22 cellular contexts compared by ENCODE assay signal in the genomic region with DNA sequence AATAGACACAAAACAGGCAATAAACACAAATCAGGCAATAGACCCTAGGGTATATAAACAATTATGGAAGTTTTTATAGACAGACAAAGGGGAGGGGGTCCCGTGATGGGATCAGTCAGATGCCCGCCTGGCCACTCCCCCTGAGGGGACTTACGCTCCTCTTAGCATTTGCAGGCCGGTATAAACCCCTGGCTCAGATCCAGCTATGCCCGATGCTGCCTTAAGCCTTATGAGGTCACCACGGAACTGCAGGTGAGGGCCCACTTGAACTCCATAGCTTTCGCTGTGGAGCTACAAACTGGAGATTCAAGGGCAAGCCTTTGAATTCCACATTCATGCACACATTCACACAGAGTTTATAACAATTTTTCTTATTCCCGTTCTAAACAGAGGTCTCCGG.
"Had no signal": no experiment of that assay in that cellular context is flagged by ENCODE, and none has a peak within 500 bp of the region (broad histone marks: within the 10 kb centered on the region; RNA-seq: fewer than 3 reads in every experiment).

No MANE protein-coding gene starts in this region.

- H3K4me1 Mint-ChIP-seq: immature natural killer cell; mesothelial cell of epicardium; stimulated activated naive B cell treated with anti-CD40 and anti-IgM and Interleukin-4, amounts not matched to agents 10 μg/mL and 1 μg/mL and 100 μg/mL, for 72 hours had no signal

- H3K4me3 ChIP-seq: heart left ventricle, left lung, lung, ovary, right atrium auricular region, right lobe of liver, suprapubic skin, thoracic aorta, tibial nerve, upper lobe of left lung had no signal

- H3K27me3 Mint-ChIP-seq: natural killer cell treated with Interleukin-12 subunit alpha and Interleukin-12 subunit beta and Interleukin-15 and Interleukin-18, amount 100 ng/mL, for 72 hours; progenitor cell of endocrine pancreas; stimulated activated naive B cell treated with anti-CD40 and anti-IgM and Interleukin-4, amounts not matched to agents 10 μg/mL and 1 μg/mL and 100 μg/mL, for 72 hours had no signal

- H3K4me3 Mint-ChIP-seq: immature natural killer cell; mesothelial cell of epicardium; naive thymus-derived CD4-positive, alpha-beta T cell; natural killer cell treated with Interleukin-12 subunit alpha and Interleukin-12 subunit beta and Interleukin-15 and Interleukin-18, amount 100 ng/mL, for 72 hours; stimulated activated naive B cell treated with anti-CD40 and anti-IgM and Interleukin-4, amounts not matched to agents 10 μg/mL and 1 μg/mL and 100 μg/mL, for 72 hours had no signal

- H3K27ac ChIP-seq: heart left ventricle, left lung, ovary, right atrium auricular region, right lobe of liver, suprapubic skin, thoracic aorta, tibial nerve, upper lobe of left lung had no signal

- H3K36me3 ChIP-seq: heart left ventricle, left lung, ovary, right atrium auricular region, right lobe of liver, suprapubic skin, thoracic aorta, tibial nerve, upper lobe of left lung had no signal

- H3K36me3 Mint-ChIP-seq: immature natural killer cell; mesothelial cell of epicardium; naive thymus-derived CD4-positive, alpha-beta T cell; natural killer cell treated with Interleukin-12 subunit alpha and Interleukin-12 subunit beta and Interleukin-15 and Interleukin-18, amount 100 ng/mL, for 72 hours; stimulated activated naive B cell treated with anti-CD40 and anti-IgM and Interleukin-4, amounts not matched to agents 10 μg/mL and 1 μg/mL and 100 μg/mL, for 72 hours had no signal

- H3K4me1 ChIP-seq: heart left ventricle, left lung, right atrium auricular region, right lobe of liver, suprapubic skin, tibial nerve, upper lobe of left lung had no signal

- DNase-seq: glutamatergic neuron; immature natural killer cell; left cardiac atrium; mesendoderm; naive thymus-derived CD4-positive, alpha-beta T cell; ovary; right lobe of liver; stimulated activated CD4-positive, alpha-beta T cell treated with anti-CD3 and anti-CD28 coated beads, Interleukin-12 subunit alpha, Interleukin-12 subunit beta, amount 100 ng/mL, for 4 hours; stimulated activated CD4-positive, alpha-beta T cell treated with anti-CD3 and anti-CD28 coated beads, Interleukin-4, amount 100 ng/mL, for 1 hour; stimulated activated naive B cell treated with anti-CD40 and anti-IgM and Interleukin-4, amounts not matched to agents 10 μg/mL and 1 μg/mL and 100 μg/mL, for 72 hours; upper lobe of left lung had no signal

- ATAC-seq: left cardiac atrium; left lung; naive thymus-derived CD4-positive, alpha-beta T cell; natural killer cell treated with Interleukin-12 subunit alpha and Interleukin-12 subunit beta and Interleukin-15 and Interleukin-18, amount 100 ng/mL, for 72 hours; right lobe of liver; stimulated activated naive B cell treated with anti-CD40 and anti-IgM and Interleukin-4, amounts not matched to agents 10 μg/mL and 1 μg/mL and 100 μg/mL, for 72 hours; stimulated activated naive CD8-positive, alpha-beta T cell treated with anti-CD3 and anti-CD28 coated beads, Interleukin-15, Interleukin-2, amounts not matched to agents 100 U/mL and 50 U/mL, for 24 hours had no signal

- H3K27me3 ChIP-seq: heart left ventricle, left lung, ovary, right atrium auricular region, right lobe of liver, suprapubic skin, tibial nerve, upper lobe of left lung had no signal

- H3K9me3 ChIP-seq: heart left ventricle, left lung, ovary, right atrium auricular region, right lobe of liver, suprapubic skin, thoracic aorta, tibial nerve, upper lobe of left lung had no signal

- H3K27ac Mint-ChIP-seq: immature natural killer cell; mesothelial cell of epicardium; naive thymus-derived CD4-positive, alpha-beta T cell; natural killer cell treated with Interleukin-12 subunit alpha and Interleukin-12 subunit beta and Interleukin-15 and Interleukin-18, amount 100 ng/mL, for 72 hours; progenitor cell of endocrine pancreas; stimulated activated naive B cell treated with anti-CD40 and anti-IgM and Interleukin-4, amounts not matched to agents 10 μg/mL and 1 μg/mL and 100 μg/mL, for 72 hours had no signal

- H3K9me3 Mint-ChIP-seq: immature natural killer cell; mesothelial cell of epicardium; naive thymus-derived CD4-positive, alpha-beta T cell; natural killer cell treated with Interleukin-12 subunit alpha and Interleukin-12 subunit beta and Interleukin-15 and Interleukin-18, amount 100 ng/mL, for 72 hours; stimulated activated naive B cell treated with anti-CD40 and anti-IgM and Interleukin-4, amounts not matched to agents 10 μg/mL and 1 μg/mL and 100 μg/mL, for 72 hours had no signal
